In genomic region chr2:64946737-64947090, GRCh38 we compare ENCODE assay signal across 12 cellular contexts. TPM values are rescaled to one million over a fixed set of nuclear protein-coding genes. Genes with fewer than 3 reads are reported as not detected.
A peak's percentile ranks its signal among the peaks of the same experiment; 100 is the strongest.
DNase-seq lines count a peak whose midpoint lies in the region; ATAC-seq and TF ChIP-seq lines count a peak whose summit lies in the region.
"Had no signal": no experiment of that assay in that cellular context is flagged by ENCODE, and none has a peak within 500 bp of the region (broad histone marks: within the 10 kb centered on the region; RNA-seq: fewer than 3 reads in every experiment).

No MANE protein-coding gene starts in this region.

- no peaks in the 10 kb centered on the region for H4K20me1 ChIP-seq in SU-DHL-6 (ENCODE audit: low read depth, low read length)

- no peaks in the 10 kb centered on the region for H3K27me3 Mint-ChIP-seq in activated T-cell treated with anti-CD3 and anti-CD28 coated beads, Interleukin-2, amount 50 U/mL, for 72 hours (ENCODE audit: low read depth)

- no peak for DNase-seq in activated T-cell treated with anti-CD3 and anti-CD28 coated beads, Interleukin-2, amount 50 U/mL, for 72 hours
- no peak for DNase-seq in activated T-cell treated with anti-CD3 and anti-CD28 coated beads, Interleukin-2, amount 50 U/mL, for 1 hour
- DNase-seq in epithelial cell of prostate (ENCODE audit: low read depth, low spot score), result no peak
- no peak for DNase-seq in testis
- no peak for DNase-seq in D341Med (ENCODE audit: low spot score)
- DNase-seq: glutamatergic neuron had no signal

- H3K79me2 ChIP-seq in SU-DHL-6 (ENCODE audit: insufficient read depth, low read length), result no peaks in the 10 kb centered on the region

- peak overlapping the region; percentile 97 for H3K27ac Mint-ChIP-seq in activated T-cell treated with anti-CD3 and anti-CD28 coated beads, Interleukin-2, amount 50 U/mL, for 72 hours

- no peaks in the 10 kb centered on the region for H3K9me3 Mint-ChIP-seq in activated T-cell treated with anti-CD3 and anti-CD28 coated beads, Interleukin-2, amount 50 U/mL, for 72 hours

- peak overlapping the region; percentile 67 for H3K4me2 ChIP-seq in SU-DHL-6 (ENCODE audit: low read depth, low read length, poor library complexity, severe bottlenecking)

- no peaks in the 10 kb centered on the region for H3K27me3 ChIP-seq in SU-DHL-6 (ENCODE audit: low read length)
- no peaks in the 10 kb centered on the region for H3K27me3 ChIP-seq in testis
- H3K27me3 ChIP-seq: ascending aorta had no signal

- no peaks in the 10 kb centered on the region for H3K9me2 ChIP-seq in SU-DHL-6 (replicated peaks; ENCODE audit: insufficient read depth, low read length)

- H3K4me3 ChIP-seq in SU-DHL-6 (ENCODE audit: insufficient read depth, low read length, poor library complexity, severe bottlenecking), result peak overlapping the region; percentile 10
- H3K4me3 ChIP-seq in testis, result no peak overlapping the region
- H3K4me3 ChIP-seq: ascending aorta had no signal

- peak overlapping the region; percentile 76 to 88 for H3K4me3 Mint-ChIP-seq in activated T-cell treated with anti-CD3 and anti-CD28 coated beads, Interleukin-2, amount 50 U/mL, for 72 hours

- H3K27ac ChIP-seq in SU-DHL-6 (ENCODE audit: low read depth, low read length) (peak overlapping the region; percentile 86), epithelial cell of prostate (peak overlapping the region; percentile 50), testis (peak overlapping the region; percentile 13 to 33)
- H3K27ac ChIP-seq: ascending aorta had no signal

- peaks cover 39% of the 10 kb centered on the region for H3K4me1 Mint-ChIP-seq in activated T-cell treated with anti-CD3 and anti-CD28 coated beads, Interleukin-2, amount 50 U/mL, for 72 hours (ENCODE audit: low read depth)

- TF ChIP-seq POLR2A in testis (IDR thresholded peaks at IDR 0.05), result no peak

- no peak for ATAC-seq in activated T-cell treated with anti-CD3 and anti-CD28 coated beads, Interleukin-2, amount 50 U/mL, for 72 hours (replicated peaks in 1 of 2)
- ATAC-seq in HG02938 (IDR thresholded peaks at IDR 0.05; ENCODE audit: unreplicated experiment) (no peak), GM18520 (IDR thresholded peaks at IDR 0.05; ENCODE audit: unreplicated experiment) (no peak)
- ATAC-seq: HCT116, left lobe of liver had no signal

- peak overlapping the region; percentile 62 for H3K9ac ChIP-seq in SU-DHL-6 (ENCODE audit: low read length)

- H2AFZ ChIP-seq in SU-DHL-6 (ENCODE audit: low read depth, low read length, severe bottlenecking), result peak overlapping the region; percentile 24

- H3K36me3 ChIP-seq in SU-DHL-6 (ENCODE audit: low read length) (no peaks in the 10 kb centered on the region), testis (ENCODE audit: low read depth, missing control alignments) (no peaks in the 10 kb centered on the region)
- H3K36me3 ChIP-seq: ascending aorta had no signal

- H3K36me3 Mint-ChIP-seq in activated T-cell treated with anti-CD3 and anti-CD28 coated beads, Interleukin-2, amount 50 U/mL, for 72 hours (ENCODE audit: insufficient read depth in 2 of 2), result no peaks in the 10 kb centered on the region

- intact Hi-C loops in testis (cut with DNase I; ENCODE audit: low total_unique reads), result no loop called here

- H3K9me3 ChIP-seq in SU-DHL-6 (ENCODE audit: insufficient read depth, low read length) (no peaks in the 10 kb centered on the region), testis (no peaks in the 10 kb centered on the region)
- H3K9me3 ChIP-seq: ascending aorta had no signal

- TF ChIP-seq CTCF in SU-DHL-6 (IDR thresholded peaks at IDR 0.05; ENCODE audit: insufficient read depth, low read length, poor library complexity, severe bottlenecking) (no peak), testis (IDR thresholded peaks at IDR 0.05) (no peak)

- no peaks in the 10 kb centered on the region for H3F3A ChIP-seq in SU-DHL-6 (ENCODE audit: insufficient read depth)

- H3K4me1 ChIP-seq in testis, result peaks cover 9% of the 10 kb centered on the region

RNA-seq across cellular contexts. Expression of gene SLC1A4, which starts 42.5 kb away (rescaled TPM):
- total RNA-seq in activated T-cell treated with anti-CD3 and anti-CD28 coated beads, Interleukin-2, amount 50 U/mL, for 72 hours, result 10 to 100 TPM; 41.6 to 45.3 TPM
- 10 to 100 TPM; 14.3 to 17.8 TPM for total RNA-seq in testis
- 28.5 TPM for polyA plus RNA-seq in testis (ENCODE audit: insufficient read depth, low read depth, low replicate concordance)

Comparison
In these comparisons a context has a peak if more than half of its experiments do, and no peak if none do; other contexts are left out.
1. H3K27ac ChIP-seq: peak in every context shown above with its lines; median percentile 86 in SU-DHL-6; 50 in epithelial cell of prostate; 23 in testis.